In genomic region chr6:144008501-144009245, GRCh38 we compare ENCODE assay signal across 8 cellular contexts. TPM values are rescaled to one million over a fixed set of nuclear protein-coding genes. Genes with fewer than 3 reads are reported as not detected.
DNase-seq lines count a peak whose midpoint lies in the region; ATAC-seq and TF ChIP-seq lines count a peak whose summit lies in the region.

No MANE protein-coding gene starts in this region.

- H3K27me3 ChIP-seq in BLaER1 = no peaks in the 10 kb centered on the region
- no peaks in the 10 kb centered on the region for H3K27me3 ChIP-seq in body of pancreas
- H3K27me3 ChIP-seq in lower lobe of right lung (ENCODE audit: low read depth) = no peaks in the 10 kb centered on the region
- H3K27me3 ChIP-seq in uterus = no peaks in the 10 kb centered on the region
- no peaks in the 10 kb centered on the region for H3K27me3 ChIP-seq in Karpas-422 (ENCODE audit: low read length)

- peaks cover 14% of the 10 kb centered on the region for H3K9me3 ChIP-seq in BLaER1
- no peaks in the 10 kb centered on the region for H3K9me3 ChIP-seq in body of pancreas
- H3K9me3 ChIP-seq in lower lobe of right lung = no peaks in the 10 kb centered on the region
- H3K9me3 ChIP-seq in uterus = no peaks in the 10 kb centered on the region
- H3K9me3 ChIP-seq in Karpas-422 (ENCODE audit: low read length) = no peaks in the 10 kb centered on the region

- TF ChIP-seq POLR2A in body of pancreas (IDR thresholded peaks at IDR 0.05) = no peak
- no peak for TF ChIP-seq POLR2A in uterus (IDR thresholded peaks at IDR 0.05)

- 51% methylated on average over 19 to 27 of the region's 33 CpGs for WGBS in body of pancreas, 2 donors

- H3K4me1 ChIP-seq in BLaER1 (no peaks in the 10 kb centered on the region), body of pancreas (no peaks in the 10 kb centered on the region), lower lobe of right lung (no peaks in the 10 kb centered on the region), uterus (no peaks in the 10 kb centered on the region), Karpas-422 (ENCODE audit: low read length) (no peaks in the 10 kb centered on the region)

- no peaks in the 10 kb centered on the region for H3K79me2 ChIP-seq in Karpas-422 (ENCODE audit: low read length)

- H3K4me2 ChIP-seq in BLaER1 = no peak overlapping the region
- H3K4me2 ChIP-seq in Karpas-422 (ENCODE audit: low read depth, low read length, poor library complexity, severe bottlenecking) = no peak overlapping the region

- TF ChIP-seq CTCF in body of pancreas (IDR thresholded peaks at IDR 0.05) (no peak), lower lobe of right lung (IDR thresholded peaks at IDR 0.05) (no peak), uterus (IDR thresholded peaks at IDR 0.05) (no peak)

- no peaks in the 10 kb centered on the region for H4K20me1 ChIP-seq in BLaER1
- no peaks in the 10 kb centered on the region for H4K20me1 ChIP-seq in Karpas-422 (ENCODE audit: insufficient read depth, low read depth, low read length)

- H3K36me3 ChIP-seq in BLaER1 (peaks cover 7% of the 10 kb centered on the region; the same call in 1 of the 2 replicates), body of pancreas (replicated peaks in 1 of 2; ENCODE audit: insufficient read depth in 1 of 2, low read depth in 2 of 2) (no peaks in the 10 kb centered on the region), lower lobe of right lung (no peaks in the 10 kb centered on the region), uterus (no peaks in the 10 kb centered on the region), Karpas-422 (ENCODE audit: insufficient read depth, low read length) (no peaks in the 10 kb centered on the region)

- no peak overlapping the region for H3K9ac ChIP-seq in BLaER1
- H3K9ac ChIP-seq in Karpas-422 (ENCODE audit: low read length) = no peak overlapping the region

- intact Hi-C loops in body of pancreas (cut with DNase I) = no loop called here
- intact Hi-C loops in lower lobe of right lung (cut with DNase I) = no loop called here
- intact Hi-C loops in uterus (cut with DNase I; ENCODE audit: low total_unique reads) = no loop called here

- ATAC-seq in HG03045 (IDR thresholded peaks at IDR 0.05; ENCODE audit: unreplicated experiment) (peak; percentile 14), body of pancreas (peak; percentile 67), lower lobe of right lung (peak in 1 of 2 donors; percentile 45)

- peak; percentile 64 to 75 (median 65) for DNase-seq in body of pancreas
- peak; percentile 48 for DNase-seq in lower lobe of right lung
- DNase-seq in uterus = no peak
- DNase-seq in OCI-M1 (lab: John Stamatoyannopoulos, UW) = no peak
- DNase-seq in NOMO-1 treated with dmso at 0.1 percent for 144 hours (lab: John Stamatoyannopoulos, UW; ENCODE audit: unreplicated experiment) = no peak
- DNase-seq in Karpas-422 = no peak

- H3K4me3 ChIP-seq in BLaER1 (peak overlapping the region; percentile 25; the same call in 1 of the 2 replicates), body of pancreas (peak overlapping the region in 1 of 2 donors; percentile 33), lower lobe of right lung (peak overlapping the region; percentile 63), uterus (peak overlapping the region; percentile 27 to 71), Karpas-422 (ENCODE audit: low read length) (no peak overlapping the region)

- H3K9me2 ChIP-seq in Karpas-422 (replicated peaks; ENCODE audit: insufficient read depth, low read length) = no peaks in the 10 kb centered on the region

- no peak overlapping the region for H2AFZ ChIP-seq in Karpas-422 (ENCODE audit: low read length)

- H3K27ac ChIP-seq in BLaER1 (no peak overlapping the region), body of pancreas (peak overlapping the region; percentile 34 to 82 (median 77)), lower lobe of right lung (peak overlapping the region; percentile 68), uterus (peak overlapping the region; percentile 75 to 82), Karpas-422 (ENCODE audit: low read length) (no peak overlapping the region)

RNA-seq across cellular contexts. Expression of gene PLAGL1, which starts 0.6 kb away (rescaled TPM):
- 10 to 100 TPM; 22.1 to 23.3 TPM for total RNA-seq in body of pancreas
- total RNA-seq in lower lobe of right lung = 44.7 TPM
- total RNA-seq in uterus = 10 to 100 TPM in 3 of 4 donors, 1 to 10 TPM in 1; 8.7 to 76.9 (median 29.3) TPM
- total RNA-seq in Karpas-422 (2014; rRNA removed; shearing (Covaris generic); ENCODE audit: low replicate concordance) = 4.7 and 6.5 TPM in 2 replicates

Comparison
In these comparisons a context has a peak if more than half of its experiments do, and no peak if none do; other contexts are left out.
1. H3K27ac ChIP-seq: peak in body of pancreas (4 of 4), lower lobe of right lung (single experiment) and uterus (2 of 2); none in BLaER1 (single experiment) and Karpas-422 (single experiment).
2. DNase-seq: peak in body of pancreas (4 of 4) and lower lobe of right lung (single experiment); none in uterus (0 of 2), OCI-M1 (single experiment), NOMO-1 treated with dmso at 0.1 percent for 144 hours (single experiment) and Karpas-422 (single experiment).